1 cellular context compared by ENCODE assay signal in the genomic region with DNA sequence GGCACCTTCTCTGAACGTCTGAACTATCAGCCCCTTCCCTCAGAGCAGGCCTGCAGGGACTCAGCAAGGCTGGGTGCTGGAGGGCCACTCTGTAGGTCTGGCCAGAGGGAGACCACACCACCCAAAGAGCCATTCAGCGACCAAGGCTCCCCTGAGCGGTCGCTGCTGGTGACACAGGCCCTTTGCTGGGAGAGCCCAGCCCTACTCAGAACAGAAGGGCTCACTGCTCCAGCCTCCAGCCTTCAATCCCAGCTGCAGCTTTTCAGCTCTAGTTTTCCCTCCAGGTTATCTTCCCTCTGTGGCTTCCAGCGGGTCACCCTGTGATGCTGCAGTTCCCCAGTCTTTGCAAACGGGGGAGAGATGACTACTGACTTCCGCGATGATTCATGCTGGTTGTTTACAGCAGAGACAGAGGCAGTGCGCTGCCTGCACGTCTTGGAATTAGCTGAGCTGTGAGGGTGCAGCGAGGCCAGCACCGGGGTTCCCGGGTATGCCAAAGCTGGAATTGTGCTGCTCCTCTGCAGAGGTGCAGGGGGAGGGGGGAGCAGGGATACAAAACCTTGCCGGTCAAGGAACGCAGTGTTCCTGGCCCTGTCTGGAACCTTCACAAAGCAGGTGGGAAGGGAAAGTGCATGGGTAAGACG.
TF ChIP-seq lines count a peak whose summit lies in the region.

No MANE protein-coding gene starts in this region.

TF ChIP-seq in K562, 482 proteins besides CTCF, POLR2A, EP300 and RAD21 (continued from another document and continues in another):
- TF ChIP-seq FUS (optimal IDR thresholded peaks at IDR 0.05; ENCODE audit: low read depth, low read length) (no peak), ESRRB (CRISPR knock-in tag; IDR thresholded peaks at IDR 0.05; ENCODE audit: borderline replicate concordance) (no peak), ARID1B (IDR thresholded peaks at IDR 0.05) (peak; percentile 93), XRCC5 (IDR thresholded peaks at IDR 0.05; ENCODE audit: low read depth, low read length) (peak; percentile 82), HDAC1 (IDR thresholded peaks at IDR 0.05) (peak in 1 of 2 experiments; percentile 91; a peak in 2 of 4 replicates), SMARCC2 (IDR thresholded peaks at IDR 0.05; ENCODE audit: low read depth) (peak; percentile 93), KAT8 (IDR thresholded peaks at IDR 0.05; ENCODE audit: low read depth) (no peak), SMARCA4 (IDR thresholded peaks at IDR 0.05) (peak; percentile 97), ZNF431 (CRISPR knock-in tag; IDR thresholded peaks at IDR 0.05) (no peak), RAD51 (IDR thresholded peaks at IDR 0.05; ENCODE audit: borderline replicate concordance, low read depth) (no peak), TAF1 (IDR thresholded peaks at IDR 0.05; ENCODE audit: control insufficient read depth, extremely low read depth, insufficient read depth, low read length, severe bottlenecking) (peak; percentile 56), SMARCE1 (IDR thresholded peaks at IDR 0.05) (peak; percentile 97), CC2D1A (IDR thresholded peaks at IDR 0.05) (no peak), DIDO1 (tag; IDR thresholded peaks at IDR 0.05; ENCODE audit: low read depth) (0 out of 2 replicates have a peak, but pooled peaks have one; percentile 48), ZNF197 (CRISPR knock-in tag; IDR thresholded peaks at IDR 0.05; ENCODE audit: low read depth) (peak; percentile 54; the same call in 1 of the 2 replicates), NFIC (IDR thresholded peaks at IDR 0.05) (0 out of 2 replicates have a peak, but pooled peaks have one; percentile 27), ZNF79 (CRISPR knock-in tag; IDR thresholded peaks at IDR 0.05; ENCODE audit: low read depth) (no peak), ZEB2 (IDR thresholded peaks at IDR 0.05) (peak; percentile 71), FOS (IDR thresholded peaks at IDR 0.05; ENCODE audit: extremely low read depth, insufficient read length) (peak; percentile 75), ZNF12 (CRISPR knock-in tag; IDR thresholded peaks at IDR 0.05) (0 out of 2 replicates have a peak, but pooled peaks have one; percentile 63), YY1 (IDR thresholded peaks at IDR 0.05; ENCODE audit: borderline replicate concordance in 1 of 3, control insufficient read depth in 1 of 3, extremely low read depth in 1 of 3, insufficient read depth in 3 of 3, insufficient read length in 1 of 3, insufficient replicate concordance in 2 of 3, low read depth in 1 of 3, low read length in 2 of 3) (peak in 1 of 3 experiments; percentile 16), BCOR (IDR thresholded peaks at IDR 0.05) (peak; percentile 67; the same call in 1 of the 2 replicates), SMAD4 (CRISPR knock-in tag; conservative IDR thresholded peaks at IDR 0.05) (peak; percentile 53; the same call in 1 of the 2 replicates), KLF1 (tag; IDR thresholded peaks at IDR 0.05) (no peak), MAZ (CRISPR knock-in tag; conservative IDR thresholded peaks at IDR 0.05 in 1 of 2, IDR thresholded peaks at IDR 0.05 in 1 of 2) (peak; percentile 56 to 74), SETDB1 (IDR thresholded peaks at IDR 0.05; ENCODE audit: low read length) (no peak), NCOA4 (IDR thresholded peaks at IDR 0.05; ENCODE audit: partially characterized antibody) (no peak), TBP (optimal IDR thresholded peaks at IDR 0.05; ENCODE audit: low read depth, low read length) (peak; percentile 33), HCFC1 (IDR thresholded peaks at IDR 0.05; ENCODE audit: low read depth, low read length) (peak; percentile 34; the same call in 1 of the 2 replicates), PHB (CRISPR knock-in tag; IDR thresholded peaks at IDR 0.05) (no peak), MTA3 (IDR thresholded peaks at IDR 0.05; ENCODE audit: borderline replicate concordance) (peak; percentile 89), FOSL1 (tag; conservative IDR thresholded peaks at IDR 0.05) (peak; percentile 98), ZNF24 (IDR thresholded peaks at IDR 0.05) (0 out of 2 replicates have a peak, but pooled peaks have one; percentile 53)
- TF ChIP-seq, protein P1, sequence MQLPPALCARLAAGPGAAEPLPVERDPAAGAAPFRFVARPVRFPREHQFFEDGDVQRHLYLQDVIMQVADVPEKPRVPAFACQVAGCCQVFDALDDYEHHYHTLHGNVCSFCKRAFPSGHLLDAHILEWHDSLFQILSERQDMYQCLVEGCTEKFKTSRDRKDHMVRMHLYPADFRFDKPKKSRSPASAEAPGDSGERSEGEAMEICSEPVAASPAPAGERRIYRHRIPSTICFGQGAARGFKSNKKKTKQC (CRISPR knock-in tag; IDR thresholded peaks at IDR 0.05), result peak; percentile 23; the same call in 1 of the 2 replicates
- TF ChIP-seq, protein P2, sequence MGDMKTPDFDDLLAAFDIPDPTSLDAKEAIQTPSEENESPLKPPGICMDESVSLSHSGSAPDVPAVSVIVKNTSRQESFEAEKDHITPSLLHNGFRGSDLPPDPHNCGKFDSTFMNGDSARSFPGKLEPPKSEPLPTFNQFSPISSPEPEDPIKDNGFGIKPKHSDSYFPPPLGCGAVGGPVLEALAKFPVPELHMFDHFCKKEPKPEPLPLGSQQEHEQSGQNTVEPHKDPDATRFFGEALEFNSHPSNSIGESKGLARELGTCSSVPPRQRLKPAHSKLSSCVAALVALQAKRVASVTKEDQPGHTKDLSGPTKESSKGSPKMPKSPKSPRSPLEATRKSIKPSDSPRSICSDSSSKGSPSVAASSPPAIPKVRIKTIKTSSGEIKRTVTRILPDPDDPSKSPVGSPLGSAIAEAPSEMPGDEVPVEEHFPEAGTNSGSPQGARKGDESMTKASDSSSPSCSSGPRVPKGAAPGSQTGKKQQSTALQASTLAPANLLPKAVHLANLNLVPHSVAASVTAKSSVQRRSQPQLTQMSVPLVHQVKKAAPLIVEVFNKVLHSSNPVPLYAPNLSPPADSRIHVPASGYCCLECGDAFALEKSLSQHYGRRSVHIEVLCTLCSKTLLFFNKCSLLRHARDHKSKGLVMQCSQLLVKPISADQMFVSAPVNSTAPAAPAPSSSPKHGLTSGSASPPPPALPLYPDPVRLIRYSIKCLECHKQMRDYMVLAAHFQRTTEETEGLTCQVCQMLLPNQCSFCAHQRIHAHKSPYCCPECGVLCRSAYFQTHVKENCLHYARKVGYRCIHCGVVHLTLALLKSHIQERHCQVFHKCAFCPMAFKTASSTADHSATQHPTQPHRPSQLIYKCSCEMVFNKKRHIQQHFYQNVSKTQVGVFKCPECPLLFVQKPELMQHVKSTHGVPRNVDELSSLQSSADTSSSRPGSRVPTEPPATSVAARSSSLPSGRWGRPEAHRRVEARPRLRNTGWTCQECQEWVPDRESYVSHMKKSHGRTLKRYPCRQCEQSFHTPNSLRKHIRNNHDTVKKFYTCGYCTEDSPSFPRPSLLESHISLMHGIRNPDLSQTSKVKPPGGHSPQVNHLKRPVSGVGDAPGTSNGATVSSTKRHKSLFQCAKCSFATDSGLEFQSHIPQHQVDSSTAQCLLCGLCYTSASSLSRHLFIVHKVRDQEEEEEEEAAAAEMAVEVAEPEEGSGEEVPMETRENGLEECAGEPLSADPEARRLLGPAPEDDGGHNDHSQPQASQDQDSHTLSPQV (IDR thresholded peaks at IDR 0.05), result peak; percentile 89
- TF ChIP-seq, protein P3, sequence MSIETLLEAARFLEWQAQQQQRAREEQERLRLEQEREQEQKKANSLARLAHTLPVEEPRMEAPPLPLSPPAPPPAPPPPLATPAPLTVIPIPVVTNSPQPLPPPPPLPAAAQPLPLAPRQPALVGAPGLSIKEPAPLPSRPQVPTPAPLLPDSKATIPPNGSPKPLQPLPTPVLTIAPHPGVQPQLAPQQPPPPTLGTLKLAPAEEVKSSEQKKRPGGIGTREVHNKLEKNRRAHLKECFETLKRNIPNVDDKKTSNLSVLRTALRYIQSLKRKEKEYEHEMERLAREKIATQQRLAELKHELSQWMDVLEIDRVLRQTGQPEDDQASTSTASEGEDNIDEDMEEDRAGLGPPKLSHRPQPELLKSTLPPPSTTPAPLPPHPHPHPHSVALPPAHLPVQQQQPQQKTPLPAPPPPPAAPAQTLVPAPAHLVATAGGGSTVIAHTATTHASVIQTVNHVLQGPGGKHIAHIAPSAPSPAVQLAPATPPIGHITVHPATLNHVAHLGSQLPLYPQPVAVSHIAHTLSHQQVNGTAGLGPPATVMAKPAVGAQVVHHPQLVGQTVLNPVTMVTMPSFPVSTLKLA (conservative IDR thresholded peaks at IDR 0.05), result peak; percentile 64 to 79; a peak in 3 of 4 replicates
- TF ChIP-seq, protein P4, sequence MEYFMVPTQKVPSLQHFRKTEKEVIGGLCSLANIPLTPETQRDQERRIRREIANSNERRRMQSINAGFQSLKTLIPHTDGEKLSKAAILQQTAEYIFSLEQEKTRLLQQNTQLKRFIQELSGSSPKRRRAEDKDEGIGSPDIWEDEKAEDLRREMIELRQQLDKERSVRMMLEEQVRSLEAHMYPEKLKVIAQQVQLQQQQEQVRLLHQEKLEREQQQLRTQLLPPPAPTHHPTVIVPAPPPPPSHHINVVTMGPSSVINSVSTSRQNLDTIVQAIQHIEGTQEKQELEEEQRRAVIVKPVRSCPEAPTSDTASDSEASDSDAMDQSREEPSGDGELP (CRISPR knock-in tag; IDR thresholded peaks at IDR 0.05; ENCODE audit: borderline replicate concordance), result peak; percentile 93
- TF ChIP-seq, protein P5, sequence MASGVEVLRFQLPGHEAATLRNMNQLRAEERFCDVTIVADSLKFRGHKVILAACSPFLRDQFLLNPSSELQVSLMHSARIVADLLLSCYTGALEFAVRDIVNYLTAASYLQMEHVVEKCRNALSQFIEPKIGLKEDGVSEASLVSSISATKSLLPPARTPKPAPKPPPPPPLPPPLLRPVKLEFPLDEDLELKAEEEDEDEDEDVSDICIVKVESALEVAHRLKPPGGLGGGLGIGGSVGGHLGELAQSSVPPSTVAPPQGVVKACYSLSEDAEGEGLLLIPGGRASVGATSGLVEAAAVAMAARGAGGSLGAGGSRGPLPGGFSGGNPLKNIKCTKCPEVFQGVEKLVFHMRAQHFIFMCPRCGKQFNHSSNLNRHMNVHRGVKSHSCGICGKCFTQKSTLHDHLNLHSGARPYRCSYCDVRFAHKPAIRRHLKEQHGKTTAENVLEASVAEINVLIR (CRISPR knock-in tag; IDR thresholded peaks at IDR 0.05), result 0 out of 2 replicates have a peak, but pooled peaks have one; percentile 2
- TF ChIP-seq, protein P6, sequence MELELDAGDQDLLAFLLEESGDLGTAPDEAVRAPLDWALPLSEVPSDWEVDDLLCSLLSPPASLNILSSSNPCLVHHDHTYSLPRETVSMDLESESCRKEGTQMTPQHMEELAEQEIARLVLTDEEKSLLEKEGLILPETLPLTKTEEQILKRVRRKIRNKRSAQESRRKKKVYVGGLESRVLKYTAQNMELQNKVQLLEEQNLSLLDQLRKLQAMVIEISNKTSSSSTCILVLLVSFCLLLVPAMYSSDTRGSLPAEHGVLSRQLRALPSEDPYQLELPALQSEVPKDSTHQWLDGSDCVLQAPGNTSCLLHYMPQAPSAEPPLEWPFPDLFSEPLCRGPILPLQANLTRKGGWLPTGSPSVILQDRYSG (tag; conservative IDR thresholded peaks at IDR 0.05; ENCODE audit: low read depth), result peak; percentile 80
- TF ChIP-seq, protein P7, sequence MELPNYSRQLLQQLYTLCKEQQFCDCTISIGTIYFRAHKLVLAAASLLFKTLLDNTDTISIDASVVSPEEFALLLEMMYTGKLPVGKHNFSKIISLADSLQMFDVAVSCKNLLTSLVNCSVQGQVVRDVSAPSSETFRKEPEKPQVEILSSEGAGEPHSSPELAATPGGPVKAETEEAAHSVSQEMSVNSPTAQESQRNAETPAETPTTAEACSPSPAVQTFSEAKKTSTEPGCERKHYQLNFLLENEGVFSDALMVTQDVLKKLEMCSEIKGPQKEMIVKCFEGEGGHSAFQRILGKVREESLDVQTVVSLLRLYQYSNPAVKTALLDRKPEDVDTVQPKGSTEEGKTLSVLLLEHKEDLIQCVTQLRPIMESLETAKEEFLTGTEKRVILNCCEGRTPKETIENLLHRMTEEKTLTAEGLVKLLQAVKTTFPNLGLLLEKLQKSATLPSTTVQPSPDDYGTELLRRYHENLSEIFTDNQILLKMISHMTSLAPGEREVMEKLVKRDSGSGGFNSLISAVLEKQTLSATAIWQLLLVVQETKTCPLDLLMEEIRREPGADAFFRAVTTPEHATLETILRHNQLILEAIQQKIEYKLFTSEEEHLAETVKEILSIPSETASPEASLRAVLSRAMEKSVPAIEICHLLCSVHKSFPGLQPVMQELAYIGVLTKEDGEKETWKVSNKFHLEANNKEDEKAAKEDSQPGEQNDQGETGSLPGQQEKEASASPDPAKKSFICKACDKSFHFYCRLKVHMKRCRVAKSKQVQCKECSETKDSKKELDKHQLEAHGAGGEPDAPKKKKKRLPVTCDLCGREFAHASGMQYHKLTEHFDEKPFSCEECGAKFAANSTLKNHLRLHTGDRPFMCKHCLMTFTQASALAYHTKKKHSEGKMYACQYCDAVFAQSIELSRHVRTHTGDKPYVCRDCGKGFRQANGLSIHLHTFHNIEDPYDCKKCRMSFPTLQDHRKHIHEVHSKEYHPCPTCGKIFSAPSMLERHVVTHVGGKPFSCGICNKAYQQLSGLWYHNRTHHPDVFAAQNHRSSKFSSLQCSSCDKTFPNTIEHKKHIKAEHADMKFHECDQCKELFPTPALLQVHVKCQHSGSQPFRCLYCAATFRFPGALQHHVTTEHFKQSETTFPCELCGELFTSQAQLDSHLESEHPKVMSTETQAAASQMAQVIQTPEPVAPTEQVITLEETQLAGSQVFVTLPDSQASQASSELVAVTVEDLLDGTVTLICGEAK (IDR thresholded peaks at IDR 0.05), result 0 out of 2 replicates have a peak, but pooled peaks have one; percentile 32
- TF ChIP-seq, protein P7 (CRISPR knock-in tag; IDR thresholded peaks at IDR 0.05), result no peak
